ENCODE assay signal across 19 cellular contexts in genomic region chr10:70190581-70190980, GRCh38. TPM values are rescaled to one million over a fixed set of nuclear protein-coding genes. Genes with fewer than 3 reads are reported as not detected.
DNase-seq lines count a peak whose midpoint lies in the region; ATAC-seq and TF ChIP-seq lines count a peak whose summit lies in the region.
"Had no signal": no experiment of that assay in that cellular context is flagged by ENCODE, and none has a peak within 500 bp of the region (broad histone marks: within the 10 kb centered on the region; RNA-seq: fewer than 3 reads in every experiment).

No MANE protein-coding gene starts in this region.

- peak overlapping the region; percentile 58 for H2AFZ ChIP-seq in IMR-90 (replicated peaks; ENCODE audit: low read length, poor library complexity)
- H2AFZ ChIP-seq in osteoblast (ENCODE audit: low read length) = no peak overlapping the region
- H2AFZ ChIP-seq: neural progenitor cell had no signal

- TF ChIP-seq RAD21 in IMR-90 (IDR thresholded peaks at IDR 0.05; ENCODE audit: low read length) = no peak

- H2AK5ac ChIP-seq in IMR-90 (ENCODE audit: low read depth, low read length) = peak overlapping the region; percentile 61

- peak overlapping the region; percentile 68; the same call in 2 of the 3 replicates for H2BK15ac ChIP-seq in IMR-90 (ENCODE audit: low read depth, low read length)

- H3K14ac ChIP-seq in IMR-90 (replicated peaks; ENCODE audit: low read depth, low read length) = peak overlapping the region; percentile 28

- CTCF ChIA-PET in AG04450 (lab: Charles Lee) (interaction anchor here (0.7 to 1.7 kb wide), 3 partner anchors 31 to 76 kb away, joined by 3 to 6 read pairs (median 6); no protein-coding TSS in a partner anchor), IMR-90 (lab: Yijun Ruan, JAX) (interaction anchor here (0.5 to 1.0 kb wide), 4 partner anchors 20 to 404 kb away, joined by 3 read pairs; partner anchors contain the start of gene TYSND1)
- CTCF ChIA-PET in naive thymus-derived CD4-positive, alpha-beta T cell (lab: Charles Lee) = interaction anchor here (0.5 kb wide), 1 partner anchor 60 kb away, joined by 3 read pairs; no protein-coding TSS in a partner anchor

- H4K91ac ChIP-seq in IMR-90 (ENCODE audit: insufficient read depth, low read depth, low read length) = peak overlapping the region; percentile 56

- H3K27ac ChIP-seq in AG04450 (ENCODE audit: low read depth, low read length) (peak overlapping the region; percentile 31), IMR-90 (ENCODE audit: insufficient read depth, low read length) (peak overlapping the region; percentile 72; the same call in 1 of the 2 replicates), osteoblast (ENCODE audit: low read depth, low read length) (peak overlapping the region; percentile 95)
- no peak overlapping the region for H3K27ac ChIP-seq in naive thymus-derived CD4-positive, alpha-beta T cell (ENCODE audit: low read depth, low read length)
- H3K27ac ChIP-seq: foreskin keratinocyte, neural progenitor cell, SJSA1 had no signal

- H2BK5ac ChIP-seq in IMR-90 (ENCODE audit: low read depth, low read length, poor library complexity, severe bottlenecking) = peak overlapping the region; percentile 19

- in situ Hi-C loops in IMR-90 (cut with MboI; ENCODE audit: low sequenced_read_pairs) = no loop called here

- peak overlapping the region; percentile 75 for H2BK120ac ChIP-seq in IMR-90 (ENCODE audit: low read depth, low read length)

- H3K4me1 ChIP-seq in IMR-90 (ENCODE audit: control insufficient read depth, insufficient read depth, low read length) = peaks cover 37% of the 10 kb centered on the region
- H3K4me1 ChIP-seq in osteoblast (ENCODE audit: insufficient read depth, low read length) = peaks cover 54% of the 10 kb centered on the region
- H3K4me1 ChIP-seq in naive thymus-derived CD4-positive, alpha-beta T cell (ENCODE audit: control insufficient read depth in 2 of 2, insufficient read depth in 2 of 2, low read length in 2 of 2) = no peaks in the 10 kb centered on the region
- H3K4me1 ChIP-seq: neural progenitor cell had no signal

- H3K27me3 ChIP-seq in AG04450 (ENCODE audit: control insufficient read depth, insufficient read depth, low read length) (no peaks in the 10 kb centered on the region), IMR-90 (ENCODE audit: control insufficient read depth, insufficient read depth, low read length) (no peaks in the 10 kb centered on the region), osteoblast (ENCODE audit: insufficient read depth, low read length) (no peaks in the 10 kb centered on the region)
- H3K27me3 ChIP-seq in naive thymus-derived CD4-positive, alpha-beta T cell (ENCODE audit: control insufficient read depth in 2 of 2, insufficient read depth in 2 of 2, low read length in 2 of 2) = no peaks in the 10 kb centered on the region
- H3K27me3 ChIP-seq: foreskin keratinocyte, SJSA1 had no signal

- H3K4me3 Mint-ChIP-seq in naive thymus-derived CD4-positive, alpha-beta T cell = no peak overlapping the region
- H3K4me3 Mint-ChIP-seq in T-helper 17 cell = no peak overlapping the region
- H3K4me3 Mint-ChIP-seq: activated CD4-positive, alpha-beta T cell treated with anti-CD3 and anti-CD28 coated beads for 36 hours; activated CD8-positive, alpha-beta memory T cell treated with anti-CD3 and anti-CD28 coated beads, Interleukin-2, amount 10 ng/mL, durations not matched to agents 7 days and 5 days; activated naive CD8-positive, alpha-beta T cell treated with anti-CD3 and anti-CD28 coated beads, Interleukin-2, amount 50 U/mL, for 24 hours; neural progenitor cell; type B pancreatic cell had no signal

- POLR2A ChIA-PET in AG04450 (lab: Yijun Ruan, JAX) = interaction anchor here (1.2 to 4.5 kb wide), 3 partner anchors 15 to 44 kb away, joined by 6 to 46 read pairs (median 6); partner anchors contain the start of genes SAR1A and TYSND1
- POLR2A ChIA-PET in IMR-90 (lab: Charles Lee; ENCODE audit: unreplicated experiment) = interaction anchor here (0.6 to 2.0 kb wide), 2 partner anchors 20 to 40 kb away, joined by 3 to 9 read pairs; partner anchors contain the start of gene SAR1A
- POLR2A ChIA-PET in naive thymus-derived CD4-positive, alpha-beta T cell (lab: Charles Lee) = interaction anchor here (0.5 kb wide), 1 partner anchor 49 kb away, joined by 3 read pairs; no protein-coding TSS in a partner anchor

- peaks cover 24% of the 10 kb centered on the region for H3K9me1 ChIP-seq in IMR-90 (ENCODE audit: insufficient read depth, low read length)

- H3K9me3 ChIP-seq in AG04450 (ENCODE audit: control insufficient read depth, insufficient read depth, low read length) (no peaks in the 10 kb centered on the region), IMR-90 (ENCODE audit: control insufficient read depth, insufficient read depth, low read length) (no peaks in the 10 kb centered on the region), osteoblast (ENCODE audit: low read depth, low read length) (no peaks in the 10 kb centered on the region), T-helper 17 cell (ENCODE audit: control insufficient read depth, low read length, poor library complexity, severe bottlenecking) (no peaks in the 10 kb centered on the region)
- no peaks in the 10 kb centered on the region for H3K9me3 ChIP-seq in naive thymus-derived CD4-positive, alpha-beta T cell (ENCODE audit: control insufficient read depth in 2 of 3, low read length in 3 of 3)
- H3K9me3 ChIP-seq: SJSA1 had no signal

- BruUV-seq in IMR-90 (replicated peaks; lab: Mats Ljungman, UMichigan) = no TSS peak

- no peak overlapping the region for H3K9ac ChIP-seq in IMR-90 (ENCODE audit: low read depth, low read length)
- H3K9ac ChIP-seq: neural progenitor cell had no signal

- DNase-seq in AG04450 (ENCODE audit: low read depth, low spot score) = no peak
- DNase-seq in IMR-90 = no peak
- DNase-seq in cardiac fibroblast (ENCODE audit: low read depth in 2 of 2) = peak; percentile 36 to 48
- peak; percentile 73 for DNase-seq in osteoblast (ENCODE audit: insufficient read length, low spot score, missing footprints)
- no peak for DNase-seq in NCI-H1417 (lab: John Stamatoyannopoulos, UW)
- no peak for DNase-seq in naive thymus-derived CD4-positive, alpha-beta T cell
- DNase-seq in T-helper 17 cell = no peak
- no peak for DNase-seq in cortex of kidney (lab: John Stamatoyannopoulos, UW)
- DNase-seq: activated CD4-positive, alpha-beta T cell treated with anti-CD3 and anti-CD28 coated beads for 36 hours; activated CD8-positive, alpha-beta memory T cell treated with anti-CD3 and anti-CD28 coated beads, Interleukin-2, amount 10 ng/mL, durations not matched to agents 7 days and 5 days; activated naive CD8-positive, alpha-beta T cell treated with anti-CD3 and anti-CD28 coated beads, Interleukin-2, amount 50 U/mL, for 24 hours; foreskin keratinocyte; H7; NCI-H2029; NCI-H524; stimulated activated naive CD4-positive, alpha-beta T cell had no signal

- peaks cover 0 to 11% (median 0%) of the 10 kb centered on the region in 7 donors for H3K4me1 Mint-ChIP-seq in naive thymus-derived CD4-positive, alpha-beta T cell
- no peaks in the 10 kb centered on the region for H3K4me1 Mint-ChIP-seq in T-helper 17 cell
- H3K4me1 Mint-ChIP-seq: activated CD4-positive, alpha-beta T cell treated with anti-CD3 and anti-CD28 coated beads for 36 hours; activated naive CD8-positive, alpha-beta T cell treated with anti-CD3 and anti-CD28 coated beads, Interleukin-2, amount 50 U/mL, for 24 hours; neural progenitor cell had no signal

- peak overlapping the region; percentile 30 for H3K4ac ChIP-seq in IMR-90 (ENCODE audit: low read depth, low read length)

- TF ChIP-seq POLR2A in IMR-90 (IDR thresholded peaks at IDR 0.05; ENCODE audit: low read depth, low read length) = no peak

- no peaks in the 10 kb centered on the region for H3K36me3 Mint-ChIP-seq in naive thymus-derived CD4-positive, alpha-beta T cell
- H3K36me3 Mint-ChIP-seq in T-helper 17 cell (ENCODE audit: low read depth) = no peaks in the 10 kb centered on the region
- H3K36me3 Mint-ChIP-seq: neural progenitor cell, type B pancreatic cell had no signal

- intact Hi-C loops in IMR-90 (cut with micrococcal nuclease) = no loop called here
- intact Hi-C loops in naive thymus-derived CD4-positive, alpha-beta T cell (cut with micrococcal nuclease) = no loop called here

- H3K27ac Mint-ChIP-seq in naive thymus-derived CD4-positive, alpha-beta T cell = no peak overlapping the region
- H3K27ac Mint-ChIP-seq in T-helper 17 cell = no peak overlapping the region
- H3K27ac Mint-ChIP-seq: activated CD4-positive, alpha-beta T cell treated with anti-CD3 and anti-CD28 coated beads for 36 hours; activated CD8-positive, alpha-beta memory T cell treated with anti-CD3 and anti-CD28 coated beads, Interleukin-2, amount 10 ng/mL, durations not matched to agents 7 days and 5 days; activated naive CD8-positive, alpha-beta T cell treated with anti-CD3 and anti-CD28 coated beads, Interleukin-2, amount 50 U/mL, for 24 hours; type B pancreatic cell had no signal

- H4K5ac ChIP-seq in IMR-90 (ENCODE audit: low read depth, low read length) = peak overlapping the region; percentile 58

- H3K36me3 ChIP-seq in IMR-90 (ENCODE audit: control insufficient read depth, insufficient read depth, low read length) = no peaks in the 10 kb centered on the region
- no peaks in the 10 kb centered on the region for H3K36me3 ChIP-seq in osteoblast (ENCODE audit: insufficient read depth, low read length)
- no peaks in the 10 kb centered on the region for H3K36me3 ChIP-seq in naive thymus-derived CD4-positive, alpha-beta T cell (ENCODE audit: control insufficient read depth in 2 of 3, insufficient read depth in 3 of 3, low read length in 3 of 3)
- H3K36me3 ChIP-seq: neural progenitor cell, SJSA1 had no signal

- dilution Hi-C loops in IMR-90 (cut with HindIII; ENCODE audit: low sequenced_read_pairs, unreplicated experiment) = no loop called here

- no peak overlapping the region for H3K4me3 ChIP-seq in AG04450 (ENCODE audit: low read depth, low read length)
- H3K4me3 ChIP-seq in IMR-90 (ENCODE audit: insufficient read depth, low read depth, low read length) = no peak overlapping the region
- no peak overlapping the region for H3K4me3 ChIP-seq in cardiac fibroblast (replicated peaks in 1 of 2; ENCODE audit: low read depth in 2 of 2, low read length in 2 of 2)
- H3K4me3 ChIP-seq in osteoblast (ENCODE audit: insufficient read depth, low read length) = peak overlapping the region; percentile 21
- no peak overlapping the region for H3K4me3 ChIP-seq in naive thymus-derived CD4-positive, alpha-beta T cell (ENCODE audit: low read length)
- H3K4me3 ChIP-seq: neural progenitor cell, SJSA1 had no signal

- H3K27me3 Mint-ChIP-seq in naive thymus-derived CD4-positive, alpha-beta T cell = peaks cover 0 to 3% (median 0%) of the 10 kb centered on the region in 5 donors
- peaks cover 2% of the 10 kb centered on the region for H3K27me3 Mint-ChIP-seq in T-helper 17 cell
- H3K27me3 Mint-ChIP-seq: activated CD4-positive, alpha-beta T cell treated with anti-CD3 and anti-CD28 coated beads for 36 hours; activated naive CD8-positive, alpha-beta T cell treated with anti-CD3 and anti-CD28 coated beads, Interleukin-2, amount 50 U/mL, for 24 hours; type B pancreatic cell had no signal

- H3K23ac ChIP-seq in IMR-90 (ENCODE audit: low read depth, low read length) = peak overlapping the region; percentile 39; the same call in 1 of the 2 replicates

- H3K9me3 Mint-ChIP-seq in naive thymus-derived CD4-positive, alpha-beta T cell = no peaks in the 10 kb centered on the region
- H3K9me3 Mint-ChIP-seq: activated naive CD8-positive, alpha-beta T cell treated with anti-CD3 and anti-CD28 coated beads, Interleukin-2, amount 50 U/mL, for 24 hours; neural progenitor cell; type B pancreatic cell had no signal

- no peak overlapping the region for H2AK9ac ChIP-seq in IMR-90 (replicated peaks; ENCODE audit: low read depth, low read length, poor library complexity)

- H4K8ac ChIP-seq in IMR-90 (ENCODE audit: low read depth in 2 of 2, low read length in 2 of 2) = peak overlapping the region; percentile 50 to 62; a peak in 3 of 4 replicates

- peak overlapping the region; percentile 75 for H3K18ac ChIP-seq in IMR-90 (ENCODE audit: low read depth, low read length)

- H3K4me2 ChIP-seq in IMR-90 (ENCODE audit: low read depth, low read length) (peak overlapping the region; percentile 42), osteoblast (ENCODE audit: insufficient read depth, low read length) (peak overlapping the region; percentile 78)
- H3K4me2 ChIP-seq: neural progenitor cell had no signal

- H4K20me1 ChIP-seq in IMR-90 (ENCODE audit: insufficient read depth, low read length) (no peaks in the 10 kb centered on the region), osteoblast (ENCODE audit: insufficient read depth, low read length) (no peaks in the 10 kb centered on the region)

- no peaks in the 10 kb centered on the region for H3K79me2 ChIP-seq in osteoblast (ENCODE audit: insufficient read depth, low read length)

- H3K79me1 ChIP-seq in IMR-90 (ENCODE audit: low read depth in 1 of 2, low read length in 2 of 2) = peaks cover 0 to 20% of the 10 kb centered on the region in 2 experiments; a peak in 2 of 4 replicates

- ATAC-seq in IMR-90 (ENCODE audit: low read depth) (peak; percentile 25; the same call in 1 of the 2 replicates), T-helper 17 cell (no peak)
- ATAC-seq in naive thymus-derived CD4-positive, alpha-beta T cell = no peak
- ATAC-seq: activated CD4-positive, alpha-beta T cell treated with anti-CD3 and anti-CD28 coated beads for 36 hours; activated CD8-positive, alpha-beta memory T cell treated with anti-CD3 and anti-CD28 coated beads, Interleukin-2, amount 10 ng/mL, durations not matched to agents 7 days and 5 days; activated naive CD8-positive, alpha-beta T cell treated with anti-CD3 and anti-CD28 coated beads, Interleukin-2, amount 50 U/mL, for 24 hours; foreskin keratinocyte had no signal

- TF ChIP-seq CTCF in AG04450 (IDR thresholded peaks at IDR 0.05; ENCODE audit: low read depth, low read length) (no peak), IMR-90 (conservative IDR thresholded peaks at IDR 0.05; ENCODE audit: low read depth, low read length) (no peak), cardiac fibroblast (IDR thresholded peaks at IDR 0.05; ENCODE audit: low read depth, low read length) (no peak), osteoblast (IDR thresholded peaks at IDR 0.05; ENCODE audit: extremely low read depth, low read depth, low read length) (no peak)

- H3K56ac ChIP-seq in IMR-90 (ENCODE audit: extremely low read depth, insufficient read depth, low read length) = no peak overlapping the region

- WGBS in IMR-90 (ENCODE audit: extremely low coverage in 2 of 2, insufficient read length in 1 of 2), 2 experiments = no CpG with 5 or more reads among the region's 5 CpGs

- H2BK20ac ChIP-seq in IMR-90 (ENCODE audit: low read depth, low read length) = peak overlapping the region; percentile 68

RNA-seq across cellular contexts. Expression of gene SAR1A, which starts 20.3 kb away (rescaled TPM):
- polyA plus RNA-seq in AG04450 (2011; rRNA removed) (108 and 134 TPM in 2 replicates), IMR-90 (2012; rRNA removed) (45.8 and 56.9 TPM in 2 replicates)
- polyA minus RNA-seq in AG04450 (2011; rRNA and poly(A)+ RNA removed) = 315 and 350 TPM in 2 replicates
- total RNA-seq in IMR-90 (2012; rRNA removed) (161 and 272 TPM in 2 replicates), osteoblast (219 and 240 TPM in 2 replicates), T-helper 17 cell (100 to 1,000 TPM; 131 to 132 TPM)
- polyA plus RNA-seq in IMR-90 (2012; cell fraction: cytosol; rRNA removed) = 11.8 and 25.4 TPM in 2 replicates
- polyA plus RNA-seq in IMR-90 (2012; cell fraction: nucleus; rRNA removed; ENCODE audit: low replicate concordance) = 11.6 and 90.2 TPM in 2 replicates
- 100 to 1,000 TPM in 3 of 5 experiments, 10 to 100 TPM in 2; 81.6 to 124 (median 119) TPM for total RNA-seq in naive thymus-derived CD4-positive, alpha-beta T cell
- 10 to 100 TPM; 14.2 to 17.8 TPM for polyA plus RNA-seq in naive thymus-derived CD4-positive, alpha-beta T cell

RNA-seq across cellular contexts. Expression of gene PPA1, which starts 42.6 kb away (rescaled TPM):
- polyA plus RNA-seq in AG04450 (2011; rRNA removed) = 148 and 227 TPM in 2 replicates
- 56.0 and 83.0 TPM in 2 replicates for polyA minus RNA-seq in AG04450 (2011; rRNA and poly(A)+ RNA removed)
- total RNA-seq in IMR-90 (2012; rRNA removed) = 102 and 211 TPM in 2 replicates
- 69.4 and 78.6 TPM in 2 replicates for polyA plus RNA-seq in IMR-90 (2012; rRNA removed)
- 32.2 and 54.5 TPM in 2 replicates for polyA plus RNA-seq in IMR-90 (2012; cell fraction: cytosol; rRNA removed)
- polyA plus RNA-seq in IMR-90 (2012; cell fraction: nucleus; rRNA removed; ENCODE audit: low replicate concordance) = 15.3 and 36.3 TPM in 2 replicates
- total RNA-seq in osteoblast = 200 and 219 TPM in 2 replicates
- total RNA-seq in naive thymus-derived CD4-positive, alpha-beta T cell = 100 to 1,000 TPM in 1 of 5 experiments, 10 to 100 TPM in 4; 51.9 to 175 (median 69.6) TPM
- polyA plus RNA-seq in naive thymus-derived CD4-positive, alpha-beta T cell = 100 to 1,000 TPM; 153 to 179 TPM
- total RNA-seq in T-helper 17 cell = 10 to 100 TPM; 69.8 to 80.9 TPM

RNA-seq across cellular contexts. Expression of gene TYSND1, which starts 44.1 kb away (rescaled TPM):
- polyA plus RNA-seq in AG04450 (2011; rRNA removed) (2.7 and 3.4 TPM in 2 replicates), IMR-90 (2012; rRNA removed) (4.1 and 4.6 TPM in 2 replicates)
- polyA minus RNA-seq in AG04450 (2011; rRNA and poly(A)+ RNA removed) = 2.7 and 3.1 TPM in 2 replicates
- total RNA-seq in IMR-90 (2012; rRNA removed) (2.8 and 2.9 TPM in 2 replicates), osteoblast (13.0 and 15.6 TPM in 2 replicates), T-helper 17 cell (10 to 100 TPM; 14.2 to 14.9 TPM)
- polyA plus RNA-seq in IMR-90 (2012; cell fraction: cytosol; rRNA removed) = 4.0 and 5.5 TPM in 2 replicates
- polyA plus RNA-seq in IMR-90 (2012; cell fraction: nucleus; rRNA removed; ENCODE audit: low replicate concordance) = 12.4 and 20.6 TPM in 2 replicates
- total RNA-seq in naive thymus-derived CD4-positive, alpha-beta T cell = 10 to 100 TPM; 13.8 to 35.9 (median 19.5) TPM
- 10 to 100 TPM; 21.0 to 25.0 TPM for polyA plus RNA-seq in naive thymus-derived CD4-positive, alpha-beta T cell

RNA-seq across cellular contexts. Expression of gene AIFM2, which starts 58.0 kb away (rescaled TPM):
- polyA plus RNA-seq in AG04450 (2011; rRNA removed) (9.1 and 10.4 TPM in 2 replicates), IMR-90 (2012; rRNA removed) (4.5 and 4.6 TPM in 2 replicates)
- 8.9 and 9.9 TPM in 2 replicates for polyA minus RNA-seq in AG04450 (2011; rRNA and poly(A)+ RNA removed)
- total RNA-seq in IMR-90 (2012; rRNA removed) (1.7 and 2.0 TPM in 2 replicates), osteoblast (14.4 and 14.8 TPM in 2 replicates), T-helper 17 cell (1 to 10 TPM; 2.1 to 3.0 TPM)
- polyA plus RNA-seq in IMR-90 (2012; cell fraction: cytosol; rRNA removed) = 3.6 and 5.9 TPM in 2 replicates
- 6.3 and 6.9 TPM in 2 replicates for polyA plus RNA-seq in IMR-90 (2012; cell fraction: nucleus; rRNA removed; ENCODE audit: low replicate concordance)
- total RNA-seq in naive thymus-derived CD4-positive, alpha-beta T cell = 1 to 10 TPM; 3.0 to 5.5 (median 3.2) TPM
- polyA plus RNA-seq in naive thymus-derived CD4-positive, alpha-beta T cell = 1 to 10 TPM in 1 of 2 donors, under 1 TPM in 1; 0.91 to 2.9 TPM

Comparison
In these comparisons a context has a peak if more than half of its experiments do, and no peak if none do; other contexts are left out.
1. DNase-seq: peak in cardiac fibroblast (2 of 2) and osteoblast (single experiment); none in AG04450 (single experiment), IMR-90 (single experiment), NCI-H1417 (0 of 3), naive thymus-derived CD4-positive, alpha-beta T cell (0 of 9), T-helper 17 cell (0 of 3) and cortex of kidney (single experiment).